In genomic region chr9:123387686-123388085, GRCh38 we compare ENCODE assay signal across 18 cellular contexts. TPM values are rescaled to one million over a fixed set of nuclear protein-coding genes. Genes with fewer than 3 reads are reported as not detected.
DNase-seq lines count a peak whose midpoint lies in the region; ATAC-seq and TF ChIP-seq lines count a peak whose summit lies in the region.
"Had no signal": no experiment of that assay in that cellular context is flagged by ENCODE, and none has a peak within 500 bp of the region (broad histone marks: within the 10 kb centered on the region; RNA-seq: fewer than 3 reads in every experiment).

No MANE protein-coding gene starts in this region.

- H4K20me1 ChIP-seq in SK-N-SH (ENCODE audit: insufficient read depth): no peaks in the 10 kb centered on the region

- no peaks in the 10 kb centered on the region for H3F3A ChIP-seq in SK-N-SH (replicated peaks; ENCODE audit: insufficient read depth)

- POLR2A ChIA-PET in SK-N-SH (lab: Yijun Ruan, JAX): no interaction called here

- no peaks in the 10 kb centered on the region for H3K36me3 ChIP-seq in SK-N-SH (replicated peaks in 1 of 2; ENCODE audit: control insufficient read depth in 1 of 2, insufficient read depth in 2 of 2, low read length in 1 of 2)

- TF ChIP-seq EP300 in SK-N-SH (IDR thresholded peaks at IDR 0.05; ENCODE audit: borderline replicate concordance in 1 of 2, low read depth in 1 of 2, low read length in 1 of 2): no peak

- DNase-seq in HL-60 (ENCODE audit: low read depth in 1 of 2, low spot score in 1 of 2): peak; percentile 74 to 95
- DNase-seq in MV-4-11 (lab: John Stamatoyannopoulos, UW): peak; percentile 85
- peak; percentile 85 for DNase-seq in SKM-1 treated with dmso at 0.1 percent for 144 hours (lab: John Stamatoyannopoulos, UW; ENCODE audit: unreplicated experiment)
- peak; percentile 30 for DNase-seq in retina
- DNase-seq in stimulated activated CD4-positive, alpha-beta T cell treated with anti-CD3 and anti-CD28 coated beads, Interleukin-2, amount 100 ng/mL, for 24 hours: no peak
- no peak for DNase-seq in SK-N-SH
- DNase-seq: ACHN, DMS79, NCI-H1105 treated with DMSO at 0.1 percent for 48 hours, NCI-H1694 treated with DMSO at 0.1 percent for 48 hours, NCI-H2107, NCI-H2227 treated with DMSO at 0.1 percent for 48 hours, NCI-H524 treated with DMSO at 0.1 percent for 48 hours, Peyer's patch had no signal

- peak overlapping the region; percentile 73 for H3K27ac ChIP-seq in HL-60 (replicated peaks)
- H3K27ac ChIP-seq in SK-N-SH (ENCODE audit: low read depth in 2 of 2, low read length in 1 of 2): no peak overlapping the region
- H3K27ac ChIP-seq: C4-2B, Peyer's patch had no signal

- H3K4me2 ChIP-seq in SK-N-SH: no peak overlapping the region

- no peaks in the 10 kb centered on the region for H3K9me2 ChIP-seq in SK-N-SH

- TF ChIP-seq CTCF in HL-60 (IDR thresholded peaks at IDR 0.05; ENCODE audit: insufficient read depth, low read length): no peak
- TF ChIP-seq CTCF in SK-N-SH (IDR thresholded peaks at IDR 0.05): no peak

- H3K79me2 ChIP-seq in SK-N-SH (ENCODE audit: insufficient read depth): no peaks in the 10 kb centered on the region

- H3K9ac ChIP-seq in SK-N-SH: no peak overlapping the region

- no peak for ATAC-seq in GM19467 (IDR thresholded peaks at IDR 0.05; ENCODE audit: unreplicated experiment)
- ATAC-seq: K562, SK-N-SH treated with all-trans-retinoic acid at 6 μM for 48 hours had no signal

- no peak overlapping the region for H2AFZ ChIP-seq in SK-N-SH (ENCODE audit: low read depth)

- 86% methylated on average over 14 of the region's 14 CpGs for WGBS in SK-N-SH (ENCODE audit: low lambda C conversion rate)

- CTCF ChIA-PET in SK-N-SH (lab: Yijun Ruan, JAX): interaction anchor here (0.6 to 20.5 kb wide), 7 partner anchors 10 to 611 kb away, joined by 3 to 331 read pairs (median 3); partner anchors contain the start of gene CRB2

- TF ChIP-seq RAD21 in SK-N-SH (IDR thresholded peaks at IDR 0.05; ENCODE audit: low read length): no peak

- H3K4me3 ChIP-seq in HL-60 (replicated peaks; ENCODE audit: insufficient read depth, low read length) (no peak overlapping the region), SK-N-SH (ENCODE audit: low read depth in 2 of 2, low read length in 1 of 2) (no peak overlapping the region)
- H3K4me3 ChIP-seq: K562, Peyer's patch had no signal

- no peaks in the 10 kb centered on the region for H3K27me3 ChIP-seq in HL-60 (ENCODE audit: insufficient read depth, poor library complexity, severe bottlenecking)
- no peaks in the 10 kb centered on the region for H3K27me3 ChIP-seq in SK-N-SH (ENCODE audit: insufficient read depth)
- H3K27me3 ChIP-seq: Peyer's patch had no signal

- H3K9me3 ChIP-seq in SK-N-SH: no peaks in the 10 kb centered on the region
- H3K9me3 ChIP-seq: Peyer's patch had no signal

- no peaks in the 10 kb centered on the region for H3K4me1 ChIP-seq in SK-N-SH (ENCODE audit: control insufficient read depth in 1 of 2, insufficient read depth in 2 of 2, low read depth in 1 of 2, low read length in 1 of 2)
- H3K4me1 ChIP-seq: Peyer's patch had no signal

TF ChIP-seq in SK-N-SH, 30 proteins besides CTCF, POLR2A, EP300 and RAD21:
- TF ChIP-seq TCF12 (IDR thresholded peaks at IDR 0.05) (no peak), EZH2phosphoT487 (IDR thresholded peaks at IDR 0.05; ENCODE audit: borderline replicate concordance, low read depth) (no peak), TEAD4 (IDR thresholded peaks at IDR 0.05; ENCODE audit: borderline replicate concordance, insufficient read depth) (no peak), MXI1 (IDR thresholded peaks at IDR 0.05; ENCODE audit: low read depth, low read length) (no peak), FOXM1 (IDR thresholded peaks at IDR 0.05; ENCODE audit: low read depth) (no peak), FOSL2 (IDR thresholded peaks at IDR 0.05; ENCODE audit: borderline replicate concordance, low read depth) (no peak), RFX5 (IDR thresholded peaks at IDR 0.05; ENCODE audit: low read length) (no peak), RCOR1 (IDR thresholded peaks at IDR 0.05; ENCODE audit: low read length) (no peak), NRF1 (IDR thresholded peaks at IDR 0.05; ENCODE audit: low read depth, low read length) (no peak), ELF1 (IDR thresholded peaks at IDR 0.05) (no peak), FOXJ3 (CRISPR knock-in tag; IDR thresholded peaks at IDR 0.05) (no peak), USF2 (IDR thresholded peaks at IDR 0.05; ENCODE audit: borderline replicate concordance, low read depth, low read length) (no peak)
- TF ChIP-seq, protein P1, sequence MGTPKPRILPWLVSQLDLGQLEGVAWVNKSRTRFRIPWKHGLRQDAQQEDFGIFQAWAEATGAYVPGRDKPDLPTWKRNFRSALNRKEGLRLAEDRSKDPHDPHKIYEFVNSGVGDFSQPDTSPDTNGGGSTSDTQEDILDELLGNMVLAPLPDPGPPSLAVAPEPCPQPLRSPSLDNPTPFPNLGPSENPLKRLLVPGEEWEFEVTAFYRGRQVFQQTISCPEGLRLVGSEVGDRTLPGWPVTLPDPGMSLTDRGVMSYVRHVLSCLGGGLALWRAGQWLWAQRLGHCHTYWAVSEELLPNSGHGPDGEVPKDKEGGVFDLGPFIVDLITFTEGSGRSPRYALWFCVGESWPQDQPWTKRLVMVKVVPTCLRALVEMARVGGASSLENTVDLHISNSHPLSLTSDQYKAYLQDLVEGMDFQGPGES (IDR thresholded peaks at IDR 0.05; ENCODE audit: low read depth, low read length): no peak
TF ChIP-seq in SK-N-SH: peak in this region for 0.

RNA-seq across cellular contexts. Expression of gene CRB2, which starts 31.7 kb away (rescaled TPM):
- not detected in 2 replicates for polyA plus RNA-seq in SK-N-SH (2012; rRNA removed)
- polyA plus RNA-seq in SK-N-SH (2012; cell fraction: cytosol; rRNA removed): under 0.01 TPM in 2 replicates
- 0.02 and 0.05 TPM in 2 replicates for polyA plus RNA-seq in SK-N-SH (2012; cell fraction: nucleus; rRNA removed)

Comparison
In these comparisons a context has a peak if more than half of its experiments do, and no peak if none do; other contexts are left out.
1. DNase-seq: peak in HL-60 (2 of 2), MV-4-11 (single experiment), SKM-1 treated with dmso at 0.1 percent for 144 hours (single experiment) and retina (single experiment); none in stimulated activated CD4-positive, alpha-beta T cell treated with anti-CD3 and anti-CD28 coated beads, Interleukin-2, amount 100 ng/mL, for 24 hours (0 of 2) and SK-N-SH (single experiment).